Comparison of ENCODE assay signal across 20 cellular contexts in the genomic region with DNA sequence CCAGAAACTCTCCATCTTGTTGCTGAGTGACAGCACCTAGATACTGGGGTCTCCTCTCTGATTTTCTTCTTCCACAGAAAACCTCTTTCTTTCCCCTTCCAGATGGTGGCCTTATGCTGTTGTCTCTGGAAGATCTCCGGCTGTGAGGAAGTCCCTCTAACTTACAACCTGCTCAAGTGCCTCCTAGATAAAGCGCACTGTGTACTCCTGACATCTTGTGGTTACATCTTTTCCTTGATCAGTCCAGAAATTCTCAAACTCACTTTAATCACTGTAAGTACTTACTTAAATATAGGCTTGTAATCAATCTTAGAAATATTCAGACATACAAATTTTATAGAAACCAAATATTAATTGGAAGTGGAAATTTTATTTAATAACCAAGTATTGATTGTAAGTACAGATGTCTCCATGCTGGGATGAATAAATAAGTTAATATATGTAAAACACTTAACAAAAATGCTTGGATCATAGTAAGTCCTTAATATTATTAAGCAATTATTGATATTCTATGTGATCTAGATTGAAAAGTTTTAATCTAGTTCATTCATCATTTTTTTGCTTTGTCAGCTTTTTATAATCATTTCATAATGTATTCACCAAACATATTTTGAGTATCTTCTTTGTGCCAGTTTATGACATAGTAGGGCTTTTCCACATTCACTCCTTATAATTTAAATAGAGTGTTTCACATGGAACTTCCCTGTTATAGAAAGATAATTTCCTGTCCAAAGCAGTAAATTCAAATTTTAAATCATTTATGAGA.
DNase-seq lines count a peak whose midpoint lies in the region; ATAC-seq, FAIRE-seq and TF ChIP-seq lines count a peak whose summit lies in the region.
"Had no signal": no experiment of that assay in that cellular context is flagged by ENCODE, and none has a peak within 500 bp of the region (broad histone marks: within the 10 kb centered on the region; RNA-seq: fewer than 3 reads in every experiment).

No MANE protein-coding gene starts in this region.

- no peaks in the 10 kb centered on the region for H3K36me3 Mint-ChIP-seq in MCF 10A (ENCODE audit: insufficient read depth, unreplicated experiment)
- H3K36me3 Mint-ChIP-seq: activated naive CD4-positive, alpha-beta T cell treated with anti-CD3 and anti-CD28 coated beads, Interleukin-2, amount 10 ng/mL, durations not matched to agents 7 days and 5 days; stimulated activated naive B cell treated with anti-CD40 and anti-IgM and Interleukin-4, amounts not matched to agents 10 μg/mL and 1 μg/mL and 100 μg/mL, for 72 hours had no signal

- peaks cover 8% of the 10 kb centered on the region for H3K9me3 Mint-ChIP-seq in MCF 10A (ENCODE audit: unreplicated experiment)

- CTCF ChIA-PET in MCF 10A (lab: Yijun Ruan, JAX) (interaction anchor here (0.6 to 0.8 kb wide), 3 partner anchors 9 to 1329 kb away, joined by 3 read pairs; no protein-coding TSS in a partner anchor), mammary epithelial cell (lab: Charles Lee; ENCODE audit: low non-redundant PET) (no interaction called here)

- H3K9ac ChIP-seq in mammary epithelial cell (ENCODE audit: insufficient read depth, low read length) (no peak overlapping the region), NT2/D1 (ENCODE audit: insufficient read length, low read depth) (no peak overlapping the region)

- H3K27me3 ChIP-seq in mammary epithelial cell (ENCODE audit: insufficient read depth, low read length): no peaks in the 10 kb centered on the region
- H3K27me3 ChIP-seq in NT2/D1 (ENCODE audit: insufficient read depth, insufficient read length): no peaks in the 10 kb centered on the region
- H3K27me3 ChIP-seq in stomach: no peaks in the 10 kb centered on the region
- no peaks in the 10 kb centered on the region for H3K27me3 ChIP-seq in gastrocnemius medialis
- H3K27me3 ChIP-seq: heart right ventricle, upper lobe of left lung had no signal

- BruUV-seq in MCF 10A (replicated peaks; lab: Mats Ljungman, UMichigan) (no TSS peak), mammary epithelial cell (replicated peaks; lab: Mats Ljungman, UMichigan) (no TSS peak)

- ATAC-seq in HG02763 (IDR thresholded peaks at IDR 0.05; ENCODE audit: unreplicated experiment) (no peak), gastrocnemius medialis (no peak)
- ATAC-seq: activated CD4-positive, alpha-beta T cell treated with anti-CD3 and anti-CD28 coated beads for 36 hours; heart right ventricle; stimulated activated naive B cell treated with anti-CD40 and anti-IgM and Interleukin-4, amounts not matched to agents 10 μg/mL and 1 μg/mL and 100 μg/mL, for 72 hours had no signal

- intact Hi-C loops in MCF 10A (cut with micrococcal nuclease) (loop anchor here (5.0 kb wide), 1 partner anchor 910 kb away; no protein-coding TSS in a partner anchor), mammary epithelial cell (cut with micrococcal nuclease) (no loop called here), stomach (cut with DNase I; ENCODE audit: low total_unique reads) (no loop called here), gastrocnemius medialis (cut with DNase I; ENCODE audit: low total_unique reads) (no loop called here)

- FAIRE-seq in GM12891 (lab: Jason Lieb, UNC): no peak

- POLR2A ChIA-PET in MCF 10A (lab: Yijun Ruan, JAX): interaction anchor here (0.7 to 1.2 kb wide), 2 partner anchors 17 to 784 kb away, joined by 3 read pairs; no protein-coding TSS in a partner anchor

- 58% methylated on average over 2 of the region's 2 CpGs for WGBS in mammary epithelial cell (ENCODE audit: low coverage, missing lambda C conversion rate)
- 60 to 83% (median 70%) methylated on average over 2 of the region's 2 CpGs for WGBS in stomach, 5 donors

- H4K20me1 ChIP-seq in mammary epithelial cell (ENCODE audit: insufficient read depth, low read length): no peaks in the 10 kb centered on the region

- H3K9me3 ChIP-seq in mammary epithelial cell (replicated peaks; ENCODE audit: insufficient read depth, low read length) (no peaks in the 10 kb centered on the region), NT2/D1 (ENCODE audit: insufficient read depth, low read length) (no peaks in the 10 kb centered on the region), stomach (no peaks in the 10 kb centered on the region), gastrocnemius medialis (no peaks in the 10 kb centered on the region)
- H3K9me3 ChIP-seq: upper lobe of left lung had no signal

- no peak overlapping the region for H3K4me2 ChIP-seq in mammary epithelial cell (ENCODE audit: insufficient read depth, low read depth, low read length)

- TF ChIP-seq CTCF in MCF 10A (IDR thresholded peaks at IDR 0.05; ENCODE audit: unreplicated experiment) (no peak), mammary epithelial cell (conservative IDR thresholded peaks at IDR 0.05 in 1 of 2, IDR thresholded peaks at IDR 0.05 in 1 of 2; ENCODE audit: extremely low read depth in 1 of 2, insufficient read depth in 1 of 2, low read depth in 1 of 2, low read length in 2 of 2) (no peak), epithelial cell of proximal tubule (conservative IDR thresholded peaks at IDR 0.05; ENCODE audit: low read depth, low read length) (peak; percentile 3), stomach (IDR thresholded peaks at IDR 0.05) (no peak), gastrocnemius medialis (IDR thresholded peaks at IDR 0.05 in 4 of 5, conservative IDR thresholded peaks at IDR 0.05 in 1 of 5) (no peak)

- in situ Hi-C loops in mammary epithelial cell (cut with MboI; ENCODE audit: low sequenced_read_pairs in 2 of 2): no loop called here
- in situ Hi-C loops in gastrocnemius medialis (cut with MboI; ENCODE audit: low sequenced_read_pairs in 4 of 4): no loop called here

- H3K4me3 Mint-ChIP-seq in MCF 10A (ENCODE audit: unreplicated experiment): no peak overlapping the region
- H3K4me3 Mint-ChIP-seq: activated CD4-positive, alpha-beta T cell treated with anti-CD3 and anti-CD28 coated beads for 36 hours; activated naive CD4-positive, alpha-beta T cell treated with anti-CD3 and anti-CD28 coated beads, Interleukin-2, amount 10 ng/mL, durations not matched to agents 7 days and 5 days; dendritic cell treated with granulocyte-macrophage colony-stimulating factor and Interleukin-4, amounts not matched to agents 40 ng/mL and 50 ng/mL, for 4 days; stimulated activated naive B cell treated with anti-CD40 and anti-IgM and Interleukin-4, amounts not matched to agents 10 μg/mL and 1 μg/mL and 100 μg/mL, for 72 hours; T-helper 1 cell treated with Interleukin-12 subunit alpha and Interleukin-12 subunit beta and Interleukin-4 antibody, amounts not matched to agents 30 μg/mL and 1 μg/mL, for 36 hours had no signal

- no peak overlapping the region for H3K27ac Mint-ChIP-seq in MCF 10A (ENCODE audit: low read depth, unreplicated experiment)
- H3K27ac Mint-ChIP-seq: activated CD4-positive, alpha-beta T cell treated with anti-CD3 and anti-CD28 coated beads for 36 hours; activated naive CD4-positive, alpha-beta T cell treated with anti-CD3 and anti-CD28 coated beads, Interleukin-2, amount 10 ng/mL, durations not matched to agents 7 days and 5 days; dendritic cell treated with granulocyte-macrophage colony-stimulating factor and Interleukin-4, amounts not matched to agents 40 ng/mL and 50 ng/mL, for 4 days; stimulated activated naive B cell treated with anti-CD40 and anti-IgM and Interleukin-4, amounts not matched to agents 10 μg/mL and 1 μg/mL and 100 μg/mL, for 72 hours; T-helper 1 cell treated with Interleukin-12 subunit alpha and Interleukin-12 subunit beta and Interleukin-4 antibody, amounts not matched to agents 30 μg/mL and 1 μg/mL, for 36 hours had no signal

- H3K36me3 ChIP-seq in mammary epithelial cell (ENCODE audit: insufficient read depth, low read length) (no peaks in the 10 kb centered on the region), NT2/D1 (ENCODE audit: insufficient read depth, insufficient read length, low read length) (no peaks in the 10 kb centered on the region), stomach (no peaks in the 10 kb centered on the region), gastrocnemius medialis (no peaks in the 10 kb centered on the region)
- H3K36me3 ChIP-seq: heart right ventricle, upper lobe of left lung had no signal

- H3K4me1 Mint-ChIP-seq in MCF 10A (ENCODE audit: insufficient read depth, unreplicated experiment): peaks cover 6% of the 10 kb centered on the region
- H3K4me1 Mint-ChIP-seq: activated CD4-positive, alpha-beta T cell treated with anti-CD3 and anti-CD28 coated beads for 36 hours; activated naive CD4-positive, alpha-beta T cell treated with anti-CD3 and anti-CD28 coated beads, Interleukin-2, amount 10 ng/mL, durations not matched to agents 7 days and 5 days; stimulated activated naive B cell treated with anti-CD40 and anti-IgM and Interleukin-4, amounts not matched to agents 10 μg/mL and 1 μg/mL and 100 μg/mL, for 72 hours had no signal

- no peaks in the 10 kb centered on the region for H3K4me1 ChIP-seq in mammary epithelial cell (ENCODE audit: insufficient read depth, low read length)
- no peaks in the 10 kb centered on the region for H3K4me1 ChIP-seq in NT2/D1 (ENCODE audit: insufficient read depth, insufficient read length)
- H3K4me1 ChIP-seq in stomach: no peaks in the 10 kb centered on the region
- no peaks in the 10 kb centered on the region for H3K4me1 ChIP-seq in gastrocnemius medialis
- H3K4me1 ChIP-seq: heart right ventricle, upper lobe of left lung had no signal

- no peaks in the 10 kb centered on the region for H3K27me3 Mint-ChIP-seq in MCF 10A (ENCODE audit: insufficient read depth, unreplicated experiment)
- H3K27me3 Mint-ChIP-seq: activated CD4-positive, alpha-beta T cell treated with anti-CD3 and anti-CD28 coated beads for 36 hours; activated naive CD4-positive, alpha-beta T cell treated with anti-CD3 and anti-CD28 coated beads, Interleukin-2, amount 10 ng/mL, durations not matched to agents 7 days and 5 days; dendritic cell treated with granulocyte-macrophage colony-stimulating factor and Interleukin-4, amounts not matched to agents 40 ng/mL and 50 ng/mL, for 4 days; stimulated activated naive B cell treated with anti-CD40 and anti-IgM and Interleukin-4, amounts not matched to agents 10 μg/mL and 1 μg/mL and 100 μg/mL, for 72 hours had no signal

- H3K27ac ChIP-seq in mammary epithelial cell (ENCODE audit: insufficient read depth, low read depth, low read length) (no peak overlapping the region), stomach (no peak overlapping the region), gastrocnemius medialis (no peak overlapping the region)
- H3K27ac ChIP-seq: heart right ventricle, RWPE1, upper lobe of left lung had no signal

- no peak overlapping the region for H2AFZ ChIP-seq in mammary epithelial cell (ENCODE audit: low read depth, low read length)

- TF ChIP-seq EP300 in stomach (IDR thresholded peaks at IDR 0.05): no peak

- DNase-seq in MCF 10A (ENCODE audit: unreplicated experiment) (peak; percentile 21), mammary epithelial cell (no peak), NT2/D1 (ENCODE audit: low read depth, low spot score) (peak; percentile 3), epithelial cell of proximal tubule (ENCODE audit: low read depth) (no peak), stomach (no peak), GM12891 (ENCODE audit: insufficient read length, low spot score) (no peak), gastrocnemius medialis (no peak)
- DNase-seq: activated CD4-positive, alpha-beta T cell treated with anti-CD3 and anti-CD28 coated beads for 36 hours; activated CD8-positive, alpha-beta memory T cell treated with anti-CD3 and anti-CD28 coated beads, Interleukin-2, amount 50 U/mL, for 48 hours; activated naive CD4-positive, alpha-beta T cell treated with anti-CD3 and anti-CD28 coated beads, Interleukin-2, amount 10 ng/mL, durations not matched to agents 7 days and 5 days; heart right ventricle; NCI-H1417; NCI-H446 treated with DMSO at 0.1 percent for 48 hours; occipital lobe; stimulated activated naive B cell treated with anti-CD40 and anti-IgM and Interleukin-4, amounts not matched to agents 10 μg/mL and 1 μg/mL and 100 μg/mL, for 72 hours; upper lobe of left lung had no signal

- H3K4me3 ChIP-seq in mammary epithelial cell (replicated peaks in 1 of 3; ENCODE audit: insufficient read depth in 1 of 3, low read depth in 2 of 3, low read length in 3 of 3) (no peak overlapping the region), NT2/D1 (ENCODE audit: insufficient read length, low read depth) (no peak overlapping the region), epithelial cell of proximal tubule (ENCODE audit: low read depth, low read length) (no peak overlapping the region), stomach (no peak overlapping the region), gastrocnemius medialis (no peak overlapping the region)
- H3K4me3 ChIP-seq: heart right ventricle, upper lobe of left lung had no signal

- H3K79me2 ChIP-seq in mammary epithelial cell (ENCODE audit: insufficient read depth, low read length): no peaks in the 10 kb centered on the region

- dilution Hi-C loops in mammary epithelial cell (cut with HindIII; ENCODE audit: low sequenced_read_pairs): no loop called here

- TF ChIP-seq POLR2A in stomach (IDR thresholded peaks at IDR 0.05) (no peak), GM12891 (IDR thresholded peaks at IDR 0.05; ENCODE audit: low read depth, low read length) (no peak), gastrocnemius medialis (IDR thresholded peaks at IDR 0.05) (no peak)

Comparison
In these comparisons a context has a peak if more than half of its experiments do, and no peak if none do; other contexts are left out.
1. DNase-seq: peak in MCF 10A (single experiment) and NT2/D1 (single experiment); none in mammary epithelial cell (single experiment), epithelial cell of proximal tubule (single experiment), stomach (single experiment), GM12891 (single experiment) and gastrocnemius medialis (0 of 2).